ENCODE assay signal across 1 cellular context in the genomic region with DNA sequence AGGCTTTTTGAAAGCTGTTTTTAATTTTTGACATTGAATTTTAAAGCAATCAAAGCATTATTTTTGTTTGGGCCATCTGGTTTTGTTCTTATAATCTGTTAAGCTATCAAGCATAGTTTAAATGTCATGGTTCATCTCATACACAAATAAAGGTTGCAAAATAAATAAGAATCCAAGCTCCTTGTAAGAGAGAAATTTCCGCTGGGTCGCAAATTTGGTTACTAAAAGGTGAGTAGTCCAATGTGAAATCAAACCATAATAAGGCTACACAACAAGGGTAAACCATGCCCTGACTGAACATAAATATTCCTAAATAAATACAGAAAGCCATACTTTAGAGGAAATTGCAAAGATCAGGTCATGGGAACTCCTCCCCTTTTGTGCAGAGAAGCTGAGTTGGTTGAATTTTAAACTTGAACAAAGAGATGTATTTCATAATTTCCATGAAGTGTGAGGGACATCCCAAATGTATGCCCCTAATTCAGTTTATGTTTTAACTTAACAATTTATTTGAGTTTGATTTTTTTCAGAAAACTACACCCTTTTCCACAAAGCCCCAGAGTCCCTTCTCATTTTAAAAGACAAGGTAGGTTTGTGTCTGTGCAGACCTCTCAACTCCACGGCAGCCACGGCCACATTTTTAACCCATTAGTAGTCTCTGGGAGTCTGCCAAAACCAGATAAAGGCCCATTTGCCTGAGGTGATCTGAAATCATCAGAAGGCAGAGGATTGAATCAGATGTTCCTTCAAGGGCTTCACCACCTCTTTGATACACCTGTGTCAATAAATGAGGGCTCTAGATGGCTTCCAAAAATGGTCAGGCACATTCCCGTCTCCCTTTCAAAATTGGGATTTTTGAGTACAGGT.
TF ChIP-seq lines count a peak whose summit lies in the region.

No MANE protein-coding gene starts in this region.

TF ChIP-seq in HepG2, 621 proteins besides CTCF, POLR2A, EP300 and RAD21 (continued from another document):
- TF ChIP-seq, protein P1, sequence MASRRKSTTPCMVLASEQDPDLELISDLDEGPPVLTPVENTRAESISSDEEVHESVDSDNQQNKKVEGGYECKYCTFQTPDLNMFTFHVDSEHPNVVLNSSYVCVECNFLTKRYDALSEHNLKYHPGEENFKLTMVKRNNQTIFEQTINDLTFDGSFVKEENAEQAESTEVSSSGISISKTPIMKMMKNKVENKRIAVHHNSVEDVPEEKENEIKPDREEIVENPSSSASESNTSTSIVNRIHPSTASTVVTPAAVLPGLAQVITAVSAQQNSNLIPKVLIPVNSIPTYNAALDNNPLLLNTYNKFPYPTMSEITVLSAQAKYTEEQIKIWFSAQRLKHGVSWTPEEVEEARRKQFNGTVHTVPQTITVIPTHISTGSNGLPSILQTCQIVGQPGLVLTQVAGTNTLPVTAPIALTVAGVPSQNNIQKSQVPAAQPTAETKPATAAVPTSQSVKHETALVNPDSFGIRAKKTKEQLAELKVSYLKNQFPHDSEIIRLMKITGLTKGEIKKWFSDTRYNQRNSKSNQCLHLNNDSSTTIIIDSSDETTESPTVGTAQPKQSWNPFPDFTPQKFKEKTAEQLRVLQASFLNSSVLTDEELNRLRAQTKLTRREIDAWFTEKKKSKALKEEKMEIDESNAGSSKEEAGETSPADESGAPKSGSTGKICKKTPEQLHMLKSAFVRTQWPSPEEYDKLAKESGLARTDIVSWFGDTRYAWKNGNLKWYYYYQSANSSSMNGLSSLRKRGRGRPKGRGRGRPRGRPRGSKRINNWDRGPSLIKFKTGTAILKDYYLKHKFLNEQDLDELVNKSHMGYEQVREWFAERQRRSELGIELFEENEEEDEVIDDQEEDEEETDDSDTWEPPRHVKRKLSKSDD (CRISPR knock-in tag; IDR thresholded peaks at IDR 0.05; ENCODE audit: low read depth): no peak
